7 cellular contexts compared by ENCODE assay signal in the genomic region with DNA sequence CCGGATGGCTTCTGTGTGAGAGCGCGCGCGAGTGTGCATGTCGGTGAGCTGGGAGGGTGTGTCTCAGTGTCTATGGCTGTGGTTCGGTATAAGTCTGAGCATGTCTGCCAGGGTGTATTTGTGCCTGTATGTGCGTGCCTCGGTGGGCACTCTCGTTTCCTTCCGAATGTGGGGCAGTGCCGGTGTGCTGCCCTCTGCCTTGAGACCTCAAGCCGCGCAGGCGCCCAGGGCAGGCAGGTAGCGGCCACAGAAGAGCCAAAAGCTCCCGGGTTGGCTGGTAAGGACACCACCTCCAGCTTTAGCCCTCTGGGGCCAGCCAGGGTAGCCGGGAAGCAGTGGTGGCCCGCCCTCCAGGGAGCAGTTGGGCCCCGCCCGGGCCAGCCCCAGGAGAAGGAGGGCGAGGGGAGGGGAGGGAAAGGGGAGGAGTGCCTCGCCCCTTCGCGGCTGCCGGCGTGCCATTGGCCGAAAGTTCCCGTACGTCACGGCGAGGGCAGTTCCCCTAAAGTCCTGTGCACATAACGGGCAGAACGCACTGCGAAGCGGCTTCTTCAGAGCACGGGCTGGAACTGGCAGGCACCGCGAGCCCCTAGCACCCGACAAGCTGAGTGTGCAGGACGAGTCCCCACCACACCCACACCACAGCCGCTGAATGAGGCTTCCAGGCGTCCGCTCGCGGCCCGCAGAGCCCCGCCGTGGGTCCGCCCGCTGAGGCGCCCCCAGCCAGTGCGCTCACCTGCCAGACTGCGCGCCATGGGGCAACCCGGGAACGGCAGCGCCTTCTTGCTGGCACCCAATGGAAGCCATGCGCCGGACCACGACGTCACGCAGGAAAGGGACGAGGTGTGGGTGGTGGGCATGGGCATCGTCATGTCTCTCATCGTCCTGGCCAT. TPM values are rescaled to one million over a fixed set of nuclear protein-coding genes. Genes with fewer than 3 reads are reported as not detected.
DNase-seq lines count a peak whose midpoint lies in the region; ATAC-seq lines count a peak whose summit lies in the region.

Gene ADRB2, plus strand, starts transcription at position 530 of the 890 bp plus-strand sequence. Its CDS starts 221 bp downstream, at position 751.

- no peaks in the 10 kb centered on the region for H3K36me3 Mint-ChIP-seq in activated CD4-positive, alpha-beta T cell treated with anti-CD3 and anti-CD28 coated beads, Interleukin-2, amount 10 ng/mL, durations not matched to agents 7 days and 5 days (ENCODE audit: low read depth)

- H3K9me3 Mint-ChIP-seq in activated CD4-positive, alpha-beta T cell treated with anti-CD3 and anti-CD28 coated beads, Interleukin-2, amount 10 ng/mL, durations not matched to agents 7 days and 5 days: no peaks in the 10 kb centered on the region

- DNase-seq in NCI-H2227 (lab: John Stamatoyannopoulos, UW; ENCODE audit: unreplicated experiment): peak; percentile 62
- peak; percentile 92 for DNase-seq in activated CD4-positive, alpha-beta T cell treated with anti-CD3 and anti-CD28 coated beads, Interleukin-2, amount 10 ng/mL, durations not matched to agents 7 days and 5 days
- DNase-seq in cortex of kidney (lab: John Stamatoyannopoulos, UW): peak; percentile 37
- peak; percentile 98 for DNase-seq in left lobe of liver (ENCODE audit: low spot score)
- DNase-seq in stimulated activated CD4-positive, alpha-beta T cell treated with anti-CD3 and anti-CD28 coated beads, Interleukin-2, amount 100 ng/mL, for 24 hours: peak; percentile 85 to 86

- ATAC-seq in GM18858 (IDR thresholded peaks at IDR 0.05; ENCODE audit: unreplicated experiment) (peak; percentile 92), HG03039 (IDR thresholded peaks at IDR 0.05; ENCODE audit: unreplicated experiment) (peak; percentile 99), left lobe of liver (peak; percentile 92)

- POLR2A ChIA-PET in activated CD4-positive, alpha-beta T cell treated with anti-CD3 and anti-CD28 coated beads, Interleukin-2, amount 10 ng/mL, durations not matched to agents 7 days and 5 days (lab: Charles Lee): no interaction called here

- peaks cover 49% of the 10 kb centered on the region for H3K27me3 Mint-ChIP-seq in activated CD4-positive, alpha-beta T cell treated with anti-CD3 and anti-CD28 coated beads, Interleukin-2, amount 10 ng/mL, durations not matched to agents 7 days and 5 days

- CTCF ChIA-PET in activated CD4-positive, alpha-beta T cell treated with anti-CD3 and anti-CD28 coated beads, Interleukin-2, amount 10 ng/mL, durations not matched to agents 7 days and 5 days (lab: Charles Lee): no interaction called here

- H3K4me3 Mint-ChIP-seq in activated CD4-positive, alpha-beta T cell treated with anti-CD3 and anti-CD28 coated beads, Interleukin-2, amount 10 ng/mL, durations not matched to agents 7 days and 5 days: peak within 1 kb of the TSS; percentile 72

- peak within 1 kb of the TSS; percentile 75 for H3K27ac Mint-ChIP-seq in activated CD4-positive, alpha-beta T cell treated with anti-CD3 and anti-CD28 coated beads, Interleukin-2, amount 10 ng/mL, durations not matched to agents 7 days and 5 days

- H3K4me1 Mint-ChIP-seq in activated CD4-positive, alpha-beta T cell treated with anti-CD3 and anti-CD28 coated beads, Interleukin-2, amount 10 ng/mL, durations not matched to agents 7 days and 5 days: peaks cover 29% of the 10 kb centered on the region

RNA-seq across cellular contexts. Expression of gene ADRB2, which starts in this region (rescaled TPM):
- total RNA-seq in activated CD4-positive, alpha-beta T cell treated with anti-CD3 and anti-CD28 coated beads, Interleukin-2, amount 10 ng/mL, durations not matched to agents 7 days and 5 days: 1 to 10 TPM; 1.3 to 1.5 TPM
- 1.6 TPM for total RNA-seq in left lobe of liver

Comparison
In these comparisons a context has a peak if more than half of its experiments do, and no peak if none do; other contexts are left out.
1. Peak in every context shown above with its lines: DNase-seq and ATAC-seq.
2. DNase-seq: peak in every context shown above with its lines; median percentile 98 in left lobe of liver; 92 in activated CD4-positive, alpha-beta T cell treated with anti-CD3 and anti-CD28 coated beads, Interleukin-2, amount 10 ng/mL, durations not matched to agents 7 days and 5 days; 86 in stimulated activated CD4-positive, alpha-beta T cell treated with anti-CD3 and anti-CD28 coated beads, Interleukin-2, amount 100 ng/mL, for 24 hours; 62 in NCI-H2227; 37 in cortex of kidney.